ENCODE assay signal across 29 cellular contexts in the genomic region with DNA sequence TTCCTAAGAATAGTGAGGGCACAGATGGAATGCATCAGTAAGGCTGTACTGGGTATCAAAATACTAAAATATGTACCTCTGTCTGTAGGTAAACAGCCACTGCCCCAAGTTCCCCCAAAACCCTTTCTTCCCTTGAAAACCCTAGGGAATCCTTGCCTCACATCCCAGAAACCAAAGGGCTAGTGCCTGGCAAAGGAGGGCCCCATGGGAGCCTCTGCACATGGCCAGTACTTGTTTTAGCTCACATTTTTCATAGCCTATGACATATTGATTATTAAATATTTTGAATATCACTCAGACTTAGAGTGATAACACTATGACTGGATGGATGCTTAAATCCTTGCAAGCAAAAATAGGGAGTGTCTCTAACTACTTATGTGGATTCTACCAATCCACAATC.
"Had no signal": no experiment of that assay in that cellular context is flagged by ENCODE, and none has a peak within 500 bp of the region (broad histone marks: within the 10 kb centered on the region; RNA-seq: fewer than 3 reads in every experiment).

No MANE protein-coding gene starts in this region.

- H3K27ac ChIP-seq: brain microvascular endothelial cell, gastrocnemius medialis, left ventricle myocardium inferior, neutrophil, pancreas, prostate gland, suprapubic skin, transverse colon, vagina had no signal

- H3K36me3 ChIP-seq: brain microvascular endothelial cell, esophagus muscularis mucosa, gastrocnemius medialis, left ventricle myocardium inferior, neutrophil, pancreas, prostate gland, suprapubic skin, transverse colon, vagina had no signal

- H3K9me3 Mint-ChIP-seq: dendritic cell treated with granulocyte-macrophage colony-stimulating factor and Interleukin-4, amounts not matched to agents 40 ng/mL and 50 ng/mL, for 4 days; T-helper 2 cell treated with Interferon-gamma antibody and Interleukin-4, amounts not matched to agents 5 μg/mL and 100 μg/mL, for 36 hours had no signal

- DNase-seq: activated CD4-positive, alpha-beta T cell treated with anti-CD3 and anti-CD28 coated beads for 48 hours; activated CD4-positive, alpha-beta T cell treated with anti-CD3 and anti-CD28 coated beads, Interleukin-2, amount 50 U/mL, for 48 hours; activated CD8-positive, alpha-beta memory T cell treated with anti-CD3 and anti-CD28 coated beads for 24 hours; activated effector memory CD4-positive, alpha-beta T cell treated with Interleukin-2 at 50 U/mL for 16 hours; activated naive CD4-positive, alpha-beta T cell treated with Interleukin-2 at 50 U/mL for 16 hours; brain microvascular endothelial cell; caudate nucleus; gastrocnemius medialis; glutamatergic neuron; left ventricle myocardium inferior; mucosa of descending colon; pancreas; retina; stimulated activated CD4-positive, alpha-beta T cell treated with anti-CD3 and anti-CD28 coated beads, Interleukin-15, amount 100 ng/mL, for 24 hours; stimulated activated naive CD4-positive, alpha-beta T cell; T-helper 1 cell; transverse colon had no signal

- H3K9me3 ChIP-seq: esophagus muscularis mucosa, gastrocnemius medialis, left ventricle myocardium inferior, mucosa of descending colon, neutrophil, pancreas, prostate gland, suprapubic skin, transverse colon, vagina had no signal

- FAIRE-seq: astrocyte, pancreas had no signal

- H3K4me3 Mint-ChIP-seq: activated naive CD8-positive, alpha-beta T cell; dendritic cell treated with granulocyte-macrophage colony-stimulating factor and Interleukin-4, amounts not matched to agents 40 ng/mL and 50 ng/mL, for 4 days; natural killer cell treated with Interleukin-12 subunit alpha and Interleukin-12 subunit beta and Interleukin-15 and Interleukin-18, amount 100 ng/mL, for 72 hours; T-helper 2 cell treated with Interferon-gamma antibody and Interleukin-4, amounts not matched to agents 5 μg/mL and 100 μg/mL, for 36 hours had no signal

- H3K4me1 ChIP-seq: pancreas, prostate gland had no signal

- H3K27me3 ChIP-seq: brain microvascular endothelial cell, esophagus muscularis mucosa, gastrocnemius medialis, neutrophil, pancreas, suprapubic skin, transverse colon, vagina had no signal

- ATAC-seq: activated CD4-positive, CD25-positive, alpha-beta regulatory T cell treated with anti-CD3 and anti-CD28 coated beads, Interleukin-2, amount 50 U/mL, for 24 hours; gastrocnemius medialis; mucosa of descending colon; natural killer cell treated with Interleukin-12 subunit alpha and Interleukin-12 subunit beta and Interleukin-15 and Interleukin-18, amount 100 ng/mL, for 72 hours had no signal

- H3K27me3 Mint-ChIP-seq: dendritic cell treated with granulocyte-macrophage colony-stimulating factor and Interleukin-4, amounts not matched to agents 40 ng/mL and 50 ng/mL, for 4 days; natural killer cell treated with Interleukin-12 subunit alpha and Interleukin-12 subunit beta and Interleukin-15 and Interleukin-18, amount 100 ng/mL, for 72 hours had no signal

- H3K27ac Mint-ChIP-seq: activated naive CD8-positive, alpha-beta T cell; dendritic cell treated with granulocyte-macrophage colony-stimulating factor and Interleukin-4, amounts not matched to agents 40 ng/mL and 50 ng/mL, for 4 days; natural killer cell treated with Interleukin-12 subunit alpha and Interleukin-12 subunit beta and Interleukin-15 and Interleukin-18, amount 100 ng/mL, for 72 hours; T-helper 2 cell treated with Interferon-gamma antibody and Interleukin-4, amounts not matched to agents 5 μg/mL and 100 μg/mL, for 36 hours had no signal

- H3K36me3 Mint-ChIP-seq: activated naive CD8-positive, alpha-beta T cell; natural killer cell treated with Interleukin-12 subunit alpha and Interleukin-12 subunit beta and Interleukin-15 and Interleukin-18, amount 100 ng/mL, for 72 hours had no signal

- H3K4me3 ChIP-seq: esophagus muscularis mucosa, gastrocnemius medialis, left ventricle myocardium inferior, lung, mucosa of descending colon, pancreas, prostate gland, suprapubic skin, transverse colon, vagina had no signal
